Comparison of ENCODE assay signal across 10 cellular contexts in genomic region chr1:8669608-8670335, GRCh38.
DNase-seq lines count a peak whose midpoint lies in the region; ATAC-seq, FAIRE-seq and TF ChIP-seq lines count a peak whose summit lies in the region.
"Had no signal": no experiment of that assay in that cellular context is flagged by ENCODE, and none has a peak within 500 bp of the region (broad histone marks: within the 10 kb centered on the region; RNA-seq: fewer than 3 reads in every experiment).

No MANE protein-coding gene starts in this region.

- peak overlapping the region; percentile 51 for H3K27ac Mint-ChIP-seq in activated B cell treated with CpG ODN at 0.5 μM for 24 hours
- H3K27ac Mint-ChIP-seq in mesothelial cell of epicardium, result peak overlapping the region; percentile 17

- no peak overlapping the region for H3K4me3 ChIP-seq in HepG2 (replicated peaks in 1 of 3; ENCODE audit: insufficient read depth in 1 of 3, low read depth in 2 of 3, low read length in 3 of 3)
- no peak overlapping the region for H3K4me3 ChIP-seq in right lobe of liver
- H3K4me3 ChIP-seq in uterus, result no peak overlapping the region
- no peak overlapping the region for H3K4me3 ChIP-seq in esophagus muscularis mucosa

- H3K4me1 Mint-ChIP-seq in activated B cell treated with CpG ODN at 0.5 μM for 24 hours, result peaks cover 42% of the 10 kb centered on the region
- H3K4me1 Mint-ChIP-seq in mesothelial cell of epicardium, result peaks cover 50% of the 10 kb centered on the region

- POLR2A ChIA-PET in HepG2 (lab: Yijun Ruan, JAX), result interaction anchor here (0.8 to 2.1 kb wide), 6 partner anchors 12 to 179 kb away, joined by 3 to 9 read pairs (median 4); no protein-coding TSS in a partner anchor
- POLR2A ChIA-PET in activated B cell treated with CpG ODN at 0.5 μM for 24 hours (lab: Charles Lee), result interaction anchor here (0.7 to 2.1 kb wide), 6 partner anchors 8 to 149 kb away, joined by 3 to 6 read pairs (median 4); no protein-coding TSS in a partner anchor

- DNase-seq in HepG2 (ENCODE audit: low spot score) (no peak), right lobe of liver (no peak), activated B cell treated with CpG ODN at 0.5 μM for 24 hours (no peak), mesothelial cell of epicardium (ENCODE audit: low spot score in 2 of 2, unreplicated experiment in 2 of 2) (no peak), uterus (no peak), esophagus muscularis mucosa (ENCODE audit: extremely low spot score) (no peak), left cardiac atrium (no peak)
- no peak for DNase-seq in stimulated activated CD4-positive, alpha-beta T cell treated with anti-CD3 and anti-CD28 coated beads, Interleukin-4, amount 100 ng/mL, for 4 hours
- DNase-seq: NCI-H2029 had no signal

- H3K9ac ChIP-seq in HepG2 (ENCODE audit: insufficient read depth, low read depth, low read length), result peak overlapping the region; percentile 24; the same call in 1 of the 2 replicates

- no peaks in the 10 kb centered on the region for H3K9me3 Mint-ChIP-seq in activated B cell treated with CpG ODN at 0.5 μM for 24 hours
- H3K9me3 Mint-ChIP-seq in mesothelial cell of epicardium, result no peaks in the 10 kb centered on the region

- CTCF ChIA-PET in HepG2 (lab: Yijun Ruan, JAX; ENCODE audit: low intra/inter-chr PET ratio, low total read pairs), result interaction anchor here (2.0 kb wide), 1 partner anchor 109 kb away, joined by 17 read pairs; no protein-coding TSS in a partner anchor
- CTCF ChIA-PET in activated B cell treated with CpG ODN at 0.5 μM for 24 hours (lab: Charles Lee), result interaction anchor here (0.6 to 7.4 kb wide), 15 partner anchors 8 to 250 kb away, joined by 3 to 142 read pairs (median 4); no protein-coding TSS in a partner anchor

- FAIRE-seq in HepG2 (lab: Jason Lieb, UNC), result no peak

- intact Hi-C loops in HepG2 (cut with micrococcal nuclease; ENCODE audit: unreplicated experiment) (loop anchor here (5.0 kb wide), 1 partner anchor 47 kb away; no protein-coding TSS in a partner anchor), right lobe of liver (cut with DNase I) (no loop called here), activated B cell treated with CpG ODN at 0.5 μM for 24 hours (cut with micrococcal nuclease) (loop anchor here (2.0 kb wide), 2 partner anchors 17 to 53 kb away; no protein-coding TSS in a partner anchor), uterus (cut with DNase I; ENCODE audit: low total_unique reads) (no loop called here), esophagus muscularis mucosa (cut with DNase I) (loop anchor here (5.0 kb wide), 2 partner anchors 48 to 107 kb away; no protein-coding TSS in a partner anchor), left cardiac atrium (cut with DNase I) (loop anchor here (2.0 to 5.0 kb wide), 2 partner anchors 107 to 109 kb away; no protein-coding TSS in a partner anchor)

- no peak overlapping the region for H2AFZ ChIP-seq in HepG2 (ENCODE audit: low read length)

- peak overlapping the region; percentile 41 for H3K4me2 ChIP-seq in HepG2 (ENCODE audit: low read depth, low read length)

- H3K36me3 ChIP-seq in HepG2 (replicated peaks in 1 of 2; ENCODE audit: control insufficient read depth in 1 of 2, insufficient read depth in 2 of 2, low read length in 2 of 2) (no peaks in the 10 kb centered on the region), right lobe of liver (no peaks in the 10 kb centered on the region), uterus (no peaks in the 10 kb centered on the region), esophagus muscularis mucosa (no peaks in the 10 kb centered on the region)

- H4K20me1 ChIP-seq in HepG2 (ENCODE audit: insufficient read depth, low read length), result peaks cover 79% of the 10 kb centered on the region

- H3K36me3 Mint-ChIP-seq in activated B cell treated with CpG ODN at 0.5 μM for 24 hours (ENCODE audit: low read depth) (no peaks in the 10 kb centered on the region), mesothelial cell of epicardium (no peaks in the 10 kb centered on the region)

- H3K9me3 ChIP-seq in HepG2 (ENCODE audit: low read length) (no peaks in the 10 kb centered on the region), right lobe of liver (no peaks in the 10 kb centered on the region), uterus (no peaks in the 10 kb centered on the region), esophagus muscularis mucosa (no peaks in the 10 kb centered on the region)

- no peaks in the 10 kb centered on the region for H3K27me3 Mint-ChIP-seq in activated B cell treated with CpG ODN at 0.5 μM for 24 hours
- no peaks in the 10 kb centered on the region for H3K27me3 Mint-ChIP-seq in mesothelial cell of epicardium (ENCODE audit: low read depth)

- H3K27ac ChIP-seq in HepG2 (ENCODE audit: extremely low read length, insufficient read depth, low read length), result peak overlapping the region; percentile 63
- H3K27ac ChIP-seq in right lobe of liver, result no peak overlapping the region
- H3K27ac ChIP-seq in uterus, result peak overlapping the region; percentile 38 to 56
- peak overlapping the region in 1 of 4 donors; percentile 17 for H3K27ac ChIP-seq in esophagus muscularis mucosa (replicated peaks in 1 of 4)
- H3K27ac ChIP-seq: C4-2B had no signal

- H3K4me1 ChIP-seq in HepG2 (ENCODE audit: insufficient read depth, low read length) (peaks cover 100% of the 10 kb centered on the region), right lobe of liver (peaks cover 0 to 58% (median 11%) of the 10 kb centered on the region in 4 donors), uterus (peaks cover 6 to 9% of the 10 kb centered on the region in 2 donors), esophagus muscularis mucosa (peaks cover 58 to 85% (median 80%) of the 10 kb centered on the region in 4 donors)

- WGBS in HepG2 (ENCODE audit: low lambda C conversion rate), result 93% methylated on average over 4 of the region's 4 CpGs
- WGBS in right lobe of liver (ENCODE audit: insufficient coverage, low coverage, low lambda C conversion rate, missing lambda C conversion rate), result 60% methylated on average over 4 of the region's 4 CpGs
- WGBS in esophagus muscularis mucosa, result 66% methylated on average over 4 of the region's 4 CpGs

- no peak for TF ChIP-seq POLR2A in HepG2 (IDR thresholded peaks at IDR 0.05; ENCODE audit: insufficient read depth in 1 of 2, low read depth in 2 of 2, low read length in 2 of 2)
- TF ChIP-seq POLR2A in right lobe of liver (IDR thresholded peaks at IDR 0.05), result no peak
- TF ChIP-seq POLR2A in uterus (IDR thresholded peaks at IDR 0.05), result no peak
- TF ChIP-seq POLR2A in esophagus muscularis mucosa (IDR thresholded peaks at IDR 0.05; ENCODE audit: low read depth), result no peak

- ATAC-seq in HepG2, result no peak; the same call in 1 of the 3 replicates
- no peak for ATAC-seq in right lobe of liver
- ATAC-seq in activated B cell treated with CpG ODN at 0.5 μM for 24 hours (ENCODE audit: low read depth), result no peak
- ATAC-seq in left cardiac atrium, result no peak

- TF ChIP-seq CTCF in HepG2 (CRISPR knock-in tag; IDR thresholded peaks at IDR 0.05) (no peak), right lobe of liver (IDR thresholded peaks at IDR 0.05) (no peak), activated B cell treated with CpG ODN at 0.5 μM for 24 hours (IDR thresholded peaks at IDR 0.05) (no peak), mesothelial cell of epicardium (IDR thresholded peaks at IDR 0.05; ENCODE audit: unreplicated experiment) (no peak), uterus (IDR thresholded peaks at IDR 0.05) (no peak), esophagus muscularis mucosa (IDR thresholded peaks at IDR 0.05) (no peak)

- in situ Hi-C loops in HepG2 (cut with HindIII; ENCODE audit: extremely low pct_ligation_motif_present, low pct_unique_long_range_greater_than_20kb), result loop anchor here (10.0 kb wide), 1 partner anchor 105 kb away; no protein-coding TSS in a partner anchor

- no peak for TF ChIP-seq EP300 in HepG2 (IDR thresholded peaks at IDR 0.05; ENCODE audit: low read depth in 2 of 2, low read length in 2 of 2)
- TF ChIP-seq EP300 in HepG2 (CRISPR knock-in tag; IDR thresholded peaks at IDR 0.05; ENCODE audit: borderline replicate concordance), result no peak
- no peak for TF ChIP-seq EP300 in esophagus muscularis mucosa (IDR thresholded peaks at IDR 0.05)

- H3K27me3 ChIP-seq in HepG2 (ENCODE audit: control insufficient read depth in 1 of 2, insufficient read depth in 2 of 2, low read length in 2 of 2) (no peaks in the 10 kb centered on the region), right lobe of liver (no peaks in the 10 kb centered on the region), uterus (no peaks in the 10 kb centered on the region), esophagus muscularis mucosa (no peaks in the 10 kb centered on the region)

- BruUV-seq in HepG2 (replicated peaks; lab: Mats Ljungman, UMichigan), result no TSS peak

- H3K79me2 ChIP-seq in HepG2 (ENCODE audit: insufficient read depth, low read length), result peaks cover 97% of the 10 kb centered on the region

- H3K4me3 Mint-ChIP-seq in activated B cell treated with CpG ODN at 0.5 μM for 24 hours (no peak overlapping the region), mesothelial cell of epicardium (no peak overlapping the region)

- no peak for TF ChIP-seq RAD21 in HepG2 (CRISPR knock-in tag; IDR thresholded peaks at IDR 0.05)

TF ChIP-seq in HepG2, 621 proteins besides CTCF, POLR2A, EP300 and RAD21 (continues in another document):
- TF ChIP-seq ZBTB14 (CRISPR knock-in tag; IDR thresholded peaks at IDR 0.05) (no peak), ZNF652 (CRISPR knock-in tag; IDR thresholded peaks at IDR 0.05; ENCODE audit: borderline replicate concordance, low read depth) (0 out of 2 replicates have a peak, but pooled peaks have one; percentile 7), REL (CRISPR knock-in tag; conservative IDR thresholded peaks at IDR 0.05) (no peak)

Comparison
In these comparisons a context has a peak if more than half of its experiments do, and no peak if none do; other contexts are left out.
1. H3K27ac ChIP-seq: peak in HepG2 (single experiment) and uterus (2 of 2); none in right lobe of liver (0 of 3).
2. intact Hi-C loops: an anchor here in HepG2 (5.0 kb wide), activated B cell treated with CpG ODN at 0.5 μM for 24 hours (2.0 kb wide), esophagus muscularis mucosa (5.0 kb wide) and left cardiac atrium (2.0 to 5.0 kb wide); none called in right lobe of liver and uterus.